In genomic region chr1:226125097-226125630, GRCh38 we compare ENCODE assay signal across 8 cellular contexts.
DNase-seq lines count a peak whose midpoint lies in the region; TF ChIP-seq lines count a peak whose summit lies in the region.

No MANE protein-coding gene starts in this region.

- TF ChIP-seq CTCF in Loucy (conservative IDR thresholded peaks at IDR 0.05; ENCODE audit: low read length), result peak; percentile 97
- TF ChIP-seq CTCF in fibroblast of mammary gland (conservative IDR thresholded peaks at IDR 0.05; ENCODE audit: control insufficient read depth, insufficient read depth, low read depth, low read length), result peak; percentile 93
- peak; percentile 93 for TF ChIP-seq CTCF in neural progenitor cell (IDR thresholded peaks at IDR 0.05)
- peak in 5 of 7 experiments; percentile 94 to 97 (median 94) for TF ChIP-seq CTCF in stomach (IDR thresholded peaks at IDR 0.05)

- H3K36me3 ChIP-seq in Loucy (ENCODE audit: insufficient read depth, low read length) (no peaks in the 10 kb centered on the region), neural progenitor cell (no peaks in the 10 kb centered on the region), stomach (no peaks in the 10 kb centered on the region)

- DNase-seq in AG08395 (ENCODE audit: low spot score) (peak; percentile 79), GM19240 (ENCODE audit: insufficient read length, low spot score) (peak; percentile 73), RPMI8226 (peak; percentile 94), activated T-helper 1 cell treated with Interleukin-2 at 50 U/mL for 16 hours (ENCODE audit: low read depth) (peak; percentile 77), fibroblast of mammary gland (ENCODE audit: low read depth) (peak; percentile 75), neural progenitor cell (ENCODE audit: low spot score) (peak; percentile 90), stomach (peak; percentile 96)

- H3K9me3 ChIP-seq in Loucy (ENCODE audit: insufficient read depth, low read depth, low read length), result no peaks in the 10 kb centered on the region
- no peaks in the 10 kb centered on the region for H3K9me3 ChIP-seq in neural progenitor cell (ENCODE audit: low read depth)
- H3K9me3 ChIP-seq in stomach, result no peaks in the 10 kb centered on the region

- no peak for TF ChIP-seq POLR2A in stomach (IDR thresholded peaks at IDR 0.05)

- no peak overlapping the region for H3K27ac ChIP-seq in neural progenitor cell
- peak overlapping the region; percentile 72 to 96 (median 93) for H3K27ac ChIP-seq in stomach

- H3K4me3 ChIP-seq in Loucy (ENCODE audit: low read length, poor library complexity, severe bottlenecking), result no peak overlapping the region
- no peak overlapping the region for H3K4me3 ChIP-seq in fibroblast of mammary gland (ENCODE audit: control insufficient read depth, low read depth, low read length)
- no peak overlapping the region for H3K4me3 ChIP-seq in neural progenitor cell
- H3K4me3 ChIP-seq in stomach, result peak overlapping the region in 1 of 4 donors; percentile 34

- no peak for TF ChIP-seq EP300 in stomach (IDR thresholded peaks at IDR 0.05)

- H3K9me3 Mint-ChIP-seq in neural progenitor cell, result no peaks in the 10 kb centered on the region

- H3K4me2 ChIP-seq in Loucy (ENCODE audit: low read depth, low read length, poor library complexity, severe bottlenecking), result peak overlapping the region; percentile 32
- H3K4me2 ChIP-seq in neural progenitor cell, result no peak overlapping the region

- H3K27me3 Mint-ChIP-seq in neural progenitor cell (ENCODE audit: insufficient read depth, low read depth), result peaks cover 20% of the 10 kb centered on the region

- no peaks in the 10 kb centered on the region for H3K36me3 Mint-ChIP-seq in neural progenitor cell

- H3K27me3 ChIP-seq in Loucy (ENCODE audit: insufficient read depth, low read length, poor library complexity, severe bottlenecking) (no peaks in the 10 kb centered on the region), neural progenitor cell (peaks cover 11% of the 10 kb centered on the region), stomach (no peaks in the 10 kb centered on the region)

- WGBS in stomach, 5 donors, result 0 to 2% (median 2%) methylated on average over 10 to 12 of the region's 12 CpGs

- peak overlapping the region; percentile 49 for H3K4me3 Mint-ChIP-seq in neural progenitor cell

- H2AFZ ChIP-seq in Loucy (ENCODE audit: low read length) (0 out of 2 replicates have a peak overlapping the region, but pooled peaks have one; percentile 55), neural progenitor cell (replicated peaks) (peak overlapping the region; percentile 46)

- H3K4me1 Mint-ChIP-seq in neural progenitor cell, result peaks cover 44% of the 10 kb centered on the region

- H3K79me2 ChIP-seq in Loucy (ENCODE audit: insufficient read depth, low read length) (no peaks in the 10 kb centered on the region), neural progenitor cell (ENCODE audit: low read depth) (no peaks in the 10 kb centered on the region)

- H3K9me2 ChIP-seq in Loucy (replicated peaks; ENCODE audit: low read depth, low read length), result no peaks in the 10 kb centered on the region

- no peaks in the 10 kb centered on the region for H4K20me1 ChIP-seq in Loucy (ENCODE audit: insufficient read depth, low read length, poor library complexity, severe bottlenecking)
- H4K20me1 ChIP-seq in neural progenitor cell (ENCODE audit: low read depth), result no peaks in the 10 kb centered on the region

- intact Hi-C loops in stomach (cut with DNase I; ENCODE audit: low total_unique reads), result loop anchor here (5.0 kb wide), 1 partner anchor 72 kb away; no protein-coding TSS in a partner anchor

- no peak overlapping the region for H3K27ac Mint-ChIP-seq in neural progenitor cell

- H3K9ac ChIP-seq in Loucy (ENCODE audit: low read depth, low read length, poor library complexity, severe bottlenecking) (no peak overlapping the region), neural progenitor cell (no peak overlapping the region)

- H3F3A ChIP-seq in Loucy (ENCODE audit: low read depth), result peaks cover 2% of the 10 kb centered on the region; the same call in 1 of the 2 replicates
- peaks cover 45% of the 10 kb centered on the region for H3F3A ChIP-seq in neural progenitor cell (ENCODE audit: low read depth)

- peaks cover 26% of the 10 kb centered on the region for H3K4me1 ChIP-seq in Loucy (ENCODE audit: insufficient read depth, low read length, poor library complexity, severe bottlenecking)
- H3K4me1 ChIP-seq in neural progenitor cell, result peaks cover 19% of the 10 kb centered on the region
- peaks cover 19 to 77% (median 60%) of the 10 kb centered on the region in 4 donors for H3K4me1 ChIP-seq in stomach
